In the genomic region with DNA sequence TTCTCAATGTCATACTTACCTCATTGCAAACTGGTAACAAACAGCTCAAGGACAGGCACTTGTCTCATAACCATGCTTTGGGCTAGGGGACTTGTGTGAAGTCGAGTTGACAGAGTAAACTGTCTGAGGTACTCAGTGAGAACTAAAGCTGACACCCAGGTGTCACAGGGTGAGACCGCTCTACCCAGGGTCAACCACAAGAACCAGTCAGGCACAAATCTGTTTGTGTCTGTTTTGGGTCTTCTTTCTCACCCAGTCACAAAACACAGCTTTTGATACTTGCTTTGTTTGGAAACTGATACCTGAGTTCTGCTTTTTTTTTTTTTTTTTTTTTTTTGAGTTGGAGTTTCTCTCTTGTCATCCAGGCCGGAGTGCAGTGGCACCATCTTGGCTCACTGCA, we compare ENCODE assay signal across 10 cellular contexts.
DNase-seq lines count a peak whose midpoint lies in the region; ATAC-seq and TF ChIP-seq lines count a peak whose summit lies in the region.
"Had no signal": no experiment of that assay in that cellular context is flagged by ENCODE, and none has a peak within 500 bp of the region (broad histone marks: within the 10 kb centered on the region; RNA-seq: fewer than 3 reads in every experiment).

No MANE protein-coding gene starts in this region.

- H3K27ac ChIP-seq in Peyer's patch = no peak overlapping the region

- ATAC-seq in GM18519 (IDR thresholded peaks at IDR 0.05; ENCODE audit: low FRiP score, unreplicated experiment) (peak; percentile 73), GM21381 (IDR thresholded peaks at IDR 0.05; ENCODE audit: unreplicated experiment) (peak; percentile 98), HG03039 (IDR thresholded peaks at IDR 0.05; ENCODE audit: unreplicated experiment) (peak; percentile 67)

- no peak overlapping the region for H3K4me3 ChIP-seq in Peyer's patch
- H3K4me3 ChIP-seq: smooth muscle cell had no signal

- no peaks in the 10 kb centered on the region for H3K27me3 ChIP-seq in Peyer's patch

- no peaks in the 10 kb centered on the region for H3K4me1 ChIP-seq in Peyer's patch

- TF ChIP-seq CTCF in Peyer's patch (IDR thresholded peaks at IDR 0.05) = no peak

- peak in 2 of 3 donors; percentile 35 to 52 for DNase-seq in Peyer's patch
- DNase-seq in HCEC 1CT = no peak
- DNase-seq in stimulated activated CD4-positive, alpha-beta T cell treated with anti-CD3 and anti-CD28 coated beads, Interleukin-4, amount 100 ng/mL, for 24 hours = no peak
- no peak for DNase-seq in NCI-H510A (lab: John Stamatoyannopoulos, UW)
- DNase-seq in activated CD8-positive, alpha-beta memory T cell treated with anti-CD3 and anti-CD28 coated beads for 24 hours = no peak
- DNase-seq: NCI-H1436 had no signal

- H3K9me3 ChIP-seq in Peyer's patch = no peaks in the 10 kb centered on the region

- no peak for TF ChIP-seq POLR2A in Peyer's patch (IDR thresholded peaks at IDR 0.05)

- no peaks in the 10 kb centered on the region for H3K36me3 ChIP-seq in Peyer's patch

Comparison
In these comparisons a context has a peak if more than half of its experiments do, and no peak if none do; other contexts are left out.
1. DNase-seq: peak in Peyer's patch (2 of 3); none in HCEC 1CT (single experiment), stimulated activated CD4-positive, alpha-beta T cell treated with anti-CD3 and anti-CD28 coated beads, Interleukin-4, amount 100 ng/mL, for 24 hours (single experiment), NCI-H510A (single experiment) and activated CD8-positive, alpha-beta memory T cell treated with anti-CD3 and anti-CD28 coated beads for 24 hours (single experiment).
2. Peak in every context shown above with its lines, with median percentiles within 50 percentile points of each other: ATAC-seq.